In the genomic region with DNA sequence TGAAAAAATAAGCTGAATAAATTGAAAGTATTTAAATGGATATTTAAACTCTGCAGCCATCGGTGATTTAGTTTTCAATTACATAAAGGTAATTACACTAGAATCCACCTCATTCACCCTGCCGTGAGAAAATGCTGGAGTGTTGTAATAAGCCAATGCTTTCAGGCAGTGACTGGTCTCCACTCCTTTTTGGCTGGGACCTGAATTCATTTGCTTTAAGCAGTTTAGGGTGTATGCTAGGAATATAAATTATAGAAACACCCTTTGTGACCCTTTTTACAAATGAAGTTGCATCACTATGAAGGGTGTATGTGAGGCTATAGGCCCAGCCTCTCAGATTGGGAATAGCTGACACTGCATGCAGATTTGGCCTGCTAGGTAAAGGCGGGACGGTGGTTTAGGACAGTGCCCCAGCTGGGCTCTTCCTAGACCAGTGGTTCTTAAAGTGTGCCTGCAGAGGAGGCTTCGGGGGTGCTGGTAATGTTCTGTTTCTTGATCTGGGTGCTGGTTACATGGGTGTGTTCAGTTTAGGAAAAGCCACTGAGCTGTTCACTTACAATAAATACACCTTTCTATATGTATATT, we compare ENCODE assay signal across 21 cellular contexts. TPM values are rescaled to one million over a fixed set of nuclear protein-coding genes. Genes with fewer than 3 reads are reported as not detected.
DNase-seq lines count a peak whose midpoint lies in the region; ATAC-seq and TF ChIP-seq lines count a peak whose summit lies in the region.
"Had no signal": no experiment of that assay in that cellular context is flagged by ENCODE, and none has a peak within 500 bp of the region (broad histone marks: within the 10 kb centered on the region; RNA-seq: fewer than 3 reads in every experiment).

No MANE protein-coding gene starts in this region.

- POLR2A ChIA-PET in OCI-LY7 (lab: Charles Lee): interaction anchor here (0.9 to 1.7 kb wide), 2 partner anchors 18 to 70 kb away, joined by 3 to 4 read pairs; no protein-coding TSS in a partner anchor

- H3K4me2 ChIP-seq in OCI-LY7 (ENCODE audit: low read length): peak overlapping the region; percentile 51

- BruUV-seq in OCI-LY7 (replicated peaks; lab: Mats Ljungman, UMichigan): no TSS peak

- peak; percentile 92 for ATAC-seq in esophagus mucosa
- ATAC-seq in HG02759 (IDR thresholded peaks at IDR 0.05; ENCODE audit: unreplicated experiment): no peak
- ATAC-seq: left colon; SK-N-SH treated with all-trans-retinoic acid at 6 μM for 48 hours; stimulated activated naive CD8-positive, alpha-beta T cell treated with anti-CD3 and anti-CD28 coated beads, Interleukin-15, Interleukin-2, amounts not matched to agents 100 U/mL and 50 U/mL, for 24 hours had no signal

- TF ChIP-seq CTCF in OCI-LY7 (conservative IDR thresholded peaks at IDR 0.05; ENCODE audit: low read length) (no peak), suprapubic skin (IDR thresholded peaks at IDR 0.05) (no peak)

- intact Hi-C loops in OCI-LY7 (cut with micrococcal nuclease; ENCODE audit: unreplicated experiment): no loop called here

- WGBS in suprapubic skin: 64% methylated on average over 5 of the region's 5 CpGs

- TF ChIP-seq POLR2A in suprapubic skin (IDR thresholded peaks at IDR 0.05): no peak

- H3K9me2 ChIP-seq in OCI-LY7 (ENCODE audit: insufficient read depth, low read length): no peaks in the 10 kb centered on the region

- no peaks in the 10 kb centered on the region for H3K9me3 ChIP-seq in OCI-LY7 (ENCODE audit: low read length)
- no peaks in the 10 kb centered on the region for H3K9me3 ChIP-seq in suprapubic skin
- no peaks in the 10 kb centered on the region for H3K9me3 ChIP-seq in SJCRH30 (replicated peaks)
- H3K9me3 ChIP-seq: HAP-1, Peyer's patch had no signal

- H4K20me1 ChIP-seq in OCI-LY7 (ENCODE audit: insufficient read depth, low read length): no peaks in the 10 kb centered on the region

- no peak overlapping the region for H3K4me3 ChIP-seq in OCI-LY7 (ENCODE audit: low read depth, low read length, poor library complexity, severe bottlenecking)
- no peak overlapping the region for H3K4me3 ChIP-seq in suprapubic skin
- no peak overlapping the region for H3K4me3 ChIP-seq in SJCRH30
- H3K4me3 ChIP-seq: HAP-1, Peyer's patch had no signal

- H3K27ac ChIP-seq in OCI-LY7 (ENCODE audit: low read depth, low read length, poor library complexity, severe bottlenecking): no peak overlapping the region
- H3K27ac ChIP-seq in suprapubic skin: peak overlapping the region; percentile 35
- no peak overlapping the region for H3K27ac ChIP-seq in SJCRH30

- CTCF ChIA-PET in OCI-LY7 (lab: Charles Lee; ENCODE audit: unreplicated experiment): no interaction called here

- no peaks in the 10 kb centered on the region for H3K79me2 ChIP-seq in OCI-LY7 (ENCODE audit: insufficient read depth, low read depth, low read length)

- H3K36me3 ChIP-seq in OCI-LY7 (ENCODE audit: insufficient read depth, low read length) (no peaks in the 10 kb centered on the region), suprapubic skin (no peaks in the 10 kb centered on the region), SJCRH30 (no peaks in the 10 kb centered on the region)
- H3K36me3 ChIP-seq: HAP-1, Peyer's patch had no signal

- TF ChIP-seq EP300 in suprapubic skin (IDR thresholded peaks at IDR 0.05): no peak

- peak; percentile 48 for DNase-seq in NCI-H146 (lab: John Stamatoyannopoulos, UW)
- DNase-seq in NCI-H146 treated with DMSO at 0.1 percent for 48 hours (lab: John Stamatoyannopoulos, UW; ENCODE audit: unreplicated experiment): no peak
- no peak for DNase-seq in OCI-LY7 (ENCODE audit: low spot score)
- no peak for DNase-seq in suprapubic skin (ENCODE audit: low spot score in 2 of 2)
- no peak for DNase-seq in SJCRH30
- no peak for DNase-seq in activated CD4-positive, CD25-positive, alpha-beta regulatory T cell (lab: John Stamatoyannopoulos, UW)
- DNase-seq: 8988T; activated CD4-positive, alpha-beta memory T cell treated with anti-CD3 and anti-CD28 coated beads, Interleukin-2, amount 10 ng/mL, durations not matched to agents 7 days and 5 days; amniotic stem cell; DMS79 treated with DMSO at 0.1 percent for 48 hours; left colon; NCI-H1694; NCI-H2227 treated with DMSO at 0.1 percent for 48 hours; NK-92 treated with Interleukin-12 subunit alpha and Interleukin-12 subunit beta, amount 100 ng/mL, for 24 hours; Peyer's patch; stimulated activated CD4-positive, alpha-beta T cell treated with anti-CD3 and anti-CD28 coated beads, Interleukin-4, amount 100 ng/mL, for 1 hour; stimulated activated naive CD8-positive, alpha-beta T cell treated with anti-CD3 and anti-CD28 coated beads, Interleukin-15, Interleukin-2, amounts not matched to agents 100 U/mL and 50 U/mL, for 24 hours had no signal

- no peaks in the 10 kb centered on the region for H3K27me3 ChIP-seq in suprapubic skin
- H3K27me3 ChIP-seq in SJCRH30: no peaks in the 10 kb centered on the region
- H3K27me3 ChIP-seq: Peyer's patch had no signal

- H3K4me1 ChIP-seq in OCI-LY7 (ENCODE audit: insufficient read depth, low read length, poor library complexity, severe bottlenecking) (peaks cover 15% of the 10 kb centered on the region), suprapubic skin (peaks cover 41% of the 10 kb centered on the region), SJCRH30 (no peaks in the 10 kb centered on the region; the same call in 1 of the 2 replicates)

- no peak overlapping the region for H2AFZ ChIP-seq in OCI-LY7 (ENCODE audit: low read length)

RNA-seq across cellular contexts. Expression of gene NFE2L2, which starts 50.9 kb away (rescaled TPM):
- 26.2 and 27.0 TPM in 2 replicates for total RNA-seq in OCI-LY7 (2014; rRNA removed; shearing (Covaris generic))
- 58.1 and 58.6 TPM in 2 replicates for total RNA-seq in OCI-LY7 (2022)
- 179 TPM for total RNA-seq in esophagus mucosa
- 100 to 1,000 TPM; 130 to 180 (median 160) TPM for total RNA-seq in suprapubic skin
- total RNA-seq in SJCRH30 (2014; rRNA removed; shearing (Covaris generic)): 40.2 and 47.7 TPM in 2 replicates
